In the genomic region with DNA sequence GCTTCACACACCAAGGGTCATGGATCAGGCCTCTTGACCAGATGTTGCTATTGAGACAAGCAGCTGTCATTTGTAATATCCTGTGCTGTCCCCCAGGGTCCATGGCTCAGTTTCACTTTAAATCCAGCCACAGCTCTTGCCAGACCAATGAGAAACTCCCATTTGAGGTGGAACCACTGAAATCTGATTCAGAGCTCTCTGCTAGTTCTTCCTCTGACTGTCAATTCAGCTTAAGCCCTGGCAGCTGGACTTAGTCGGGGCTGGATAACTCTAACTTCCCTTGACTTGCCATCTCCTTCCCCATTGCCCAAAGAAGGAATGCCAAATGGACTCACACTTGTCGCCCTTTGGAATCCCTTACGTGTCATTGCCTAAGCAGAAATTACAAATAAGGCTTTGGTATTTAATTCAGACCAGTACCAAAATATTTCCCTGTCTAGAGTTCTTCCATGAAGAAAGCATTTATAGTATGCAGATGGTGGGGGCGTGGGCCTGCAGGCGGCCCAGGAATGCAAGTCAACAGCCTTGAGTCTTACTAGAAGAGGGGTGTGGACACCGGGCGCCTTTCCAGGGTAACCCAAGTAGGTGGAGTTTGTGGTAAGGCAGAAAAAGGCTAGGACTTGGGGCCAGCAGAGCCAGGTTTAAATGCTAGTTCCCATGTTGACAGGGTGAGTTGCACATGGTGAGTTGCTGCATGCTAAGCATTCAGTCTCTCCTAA, we compare ENCODE assay signal across 9 cellular contexts.
DNase-seq lines count a peak whose midpoint lies in the region; ATAC-seq and TF ChIP-seq lines count a peak whose summit lies in the region.
"Had no signal": no experiment of that assay in that cellular context is flagged by ENCODE, and none has a peak within 500 bp of the region (broad histone marks: within the 10 kb centered on the region; RNA-seq: fewer than 3 reads in every experiment).

No MANE protein-coding gene starts in this region.

- H3K36me3 ChIP-seq in esophagus (ENCODE audit: control insufficient read depth in 2 of 2, insufficient read depth in 2 of 2, low read length in 1 of 2) (no peaks in the 10 kb centered on the region), ovary (no peaks in the 10 kb centered on the region)

- H3K4me3 Mint-ChIP-seq in activated T-cell treated with anti-CD3 and anti-CD28 coated beads, Interleukin-2, amount 50 U/mL, for 4 hours: no peak overlapping the region

- H3K27me3 Mint-ChIP-seq in activated T-cell treated with anti-CD3 and anti-CD28 coated beads, Interleukin-2, amount 50 U/mL, for 4 hours (ENCODE audit: low read depth): peaks cover 6% of the 10 kb centered on the region

- WGBS in esophagus, 2 donors: 13 to 30% methylated on average over 7 of the region's 7 CpGs
- 2 to 3% (median 2%) methylated on average over 7 of the region's 7 CpGs for WGBS in ovary, 3 donors

- H3K4me1 Mint-ChIP-seq in activated T-cell treated with anti-CD3 and anti-CD28 coated beads, Interleukin-2, amount 50 U/mL, for 4 hours (ENCODE audit: low read depth): no peaks in the 10 kb centered on the region

- TF ChIP-seq EP300 in ovary (IDR thresholded peaks at IDR 0.05): no peak

- H3K27me3 ChIP-seq in esophagus (ENCODE audit: control insufficient read depth in 1 of 2, insufficient read depth in 2 of 2, low read length in 2 of 2) (no peaks in the 10 kb centered on the region), ovary (no peaks in the 10 kb centered on the region)

- no peak for TF ChIP-seq POLR2A in ovary (IDR thresholded peaks at IDR 0.05)

- peak; percentile 59 for ATAC-seq in GM18508 (IDR thresholded peaks at IDR 0.05; ENCODE audit: insufficient read depth, unreplicated experiment)
- peak; percentile 64 for ATAC-seq in HG02798 (IDR thresholded peaks at IDR 0.05; ENCODE audit: poor library complexity, unreplicated experiment)
- no peak for ATAC-seq in activated T-cell treated with anti-CD3 and anti-CD28 coated beads, Interleukin-2, amount 50 U/mL, for 4 hours

- H3K36me3 Mint-ChIP-seq in activated T-cell treated with anti-CD3 and anti-CD28 coated beads, Interleukin-2, amount 50 U/mL, for 4 hours (ENCODE audit: insufficient read depth): no peaks in the 10 kb centered on the region

- no peaks in the 10 kb centered on the region for H3K9me3 ChIP-seq in esophagus (ENCODE audit: control insufficient read depth in 2 of 2, insufficient read depth in 1 of 2, low read depth in 1 of 2, low read length in 1 of 2)
- no peaks in the 10 kb centered on the region for H3K9me3 ChIP-seq in ovary

- peaks cover 0 to 2% of the 10 kb centered on the region in 2 donors for H3K4me1 ChIP-seq in esophagus (ENCODE audit: control insufficient read depth in 2 of 2, insufficient read depth in 2 of 2, low read length in 1 of 2)
- peaks cover 20% of the 10 kb centered on the region for H3K4me1 ChIP-seq in ovary (ENCODE audit: insufficient read depth)

- H3K27ac ChIP-seq in esophagus (ENCODE audit: low read depth in 2 of 2, low read length in 1 of 2): peak overlapping the region; percentile 66 to 84
- H3K27ac ChIP-seq in ovary: peak overlapping the region in 1 of 2 donors; percentile 44

- no peaks in the 10 kb centered on the region for H3K9me3 Mint-ChIP-seq in activated T-cell treated with anti-CD3 and anti-CD28 coated beads, Interleukin-2, amount 50 U/mL, for 4 hours

- TF ChIP-seq CTCF in ovary (IDR thresholded peaks at IDR 0.05): no peak

- intact Hi-C loops in ovary (cut with DNase I): loop anchor here in 1 of 4 donors (5.0 kb wide), 1 partner anchor 234 kb away; no protein-coding TSS in a partner anchor

- H3K4me3 ChIP-seq in esophagus (ENCODE audit: low read depth in 1 of 2, low read length in 2 of 2) (no peak overlapping the region), ovary (no peak overlapping the region)
- H3K4me3 ChIP-seq: skin epidermis had no signal

- DNase-seq in NCI-H82 treated with DMSO at 0.1 percent for 48 hours (lab: John Stamatoyannopoulos, UW; ENCODE audit: unreplicated experiment) (peak; percentile 67), ovary (peak; percentile 78 to 94 (median 83)), DMS114 treated with DMSO at 0.1 percent for 48 hours (lab: John Stamatoyannopoulos, UW; ENCODE audit: unreplicated experiment) (no peak)
- no peak for DNase-seq in activated T-cell treated with anti-CD3 and anti-CD28 coated beads, Interleukin-2, amount 50 U/mL, for 4 hours
- no peak for DNase-seq in activated CD4-positive, alpha-beta T cell treated with anti-CD3 and anti-CD28 coated beads for 1 hour

Comparison
In these comparisons a context has a peak if more than half of its experiments do, and no peak if none do; other contexts are left out.
1. ATAC-seq: peak in GM18508 (single experiment) and HG02798 (single experiment); none in activated T-cell treated with anti-CD3 and anti-CD28 coated beads, Interleukin-2, amount 50 U/mL, for 4 hours (0 of 2).
2. DNase-seq: peak in NCI-H82 treated with DMSO at 0.1 percent for 48 hours (single experiment) and ovary (5 of 5); none in activated T-cell treated with anti-CD3 and anti-CD28 coated beads, Interleukin-2, amount 50 U/mL, for 4 hours (single experiment), DMS114 treated with DMSO at 0.1 percent for 48 hours (single experiment) and activated CD4-positive, alpha-beta T cell treated with anti-CD3 and anti-CD28 coated beads for 1 hour (single experiment).